ENCODE assay signal across 1 cellular context in genomic region chr5:2741946-2742345, GRCh38.
TF ChIP-seq lines count a peak whose summit lies in the region.

No MANE protein-coding gene starts in this region.

TF ChIP-seq in GM23338, 12 proteins besides CTCF, POLR2A, EP300 and RAD21:
- TF ChIP-seq ETS1 (IDR thresholded peaks at IDR 0.05) = no peak
- TF ChIP-seq EZH2 (IDR thresholded peaks at IDR 0.05; ENCODE audit: low read depth, unreplicated experiment) = peak; percentile 74
TF ChIP-seq in GM23338: peak in this region for 1.
